1 cellular context compared by ENCODE assay signal in the genomic region with DNA sequence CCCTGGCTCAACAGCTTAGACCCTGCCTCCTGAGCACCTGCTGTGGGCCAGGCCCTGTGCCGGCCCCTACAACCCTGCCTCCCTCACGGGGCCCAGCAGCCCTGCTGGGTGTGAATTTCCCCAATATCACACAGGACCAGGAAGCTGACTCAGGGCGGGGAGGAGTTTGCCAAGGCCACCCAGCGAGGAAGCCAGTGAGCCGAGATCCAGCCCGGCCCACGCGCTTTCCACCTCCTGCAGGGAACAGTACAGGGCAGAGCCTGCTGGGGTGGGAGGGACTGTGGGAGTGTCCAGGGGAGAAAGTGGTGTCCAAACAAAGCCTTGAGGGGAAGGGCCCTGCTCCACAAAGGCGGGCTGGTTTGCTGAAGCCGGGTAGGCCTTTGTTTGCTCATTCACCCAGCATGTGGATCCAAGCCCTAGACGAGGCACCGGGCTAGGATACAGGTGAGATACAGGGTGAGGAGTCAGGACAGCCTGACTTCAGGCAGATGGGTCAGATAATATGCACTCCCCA.
TF ChIP-seq lines count a peak whose summit lies in the region.

No MANE protein-coding gene starts in this region.

TF ChIP-seq in HepG2, 621 proteins besides CTCF, POLR2A, EP300 and RAD21 (continued from another document):
- TF ChIP-seq ETV5 (CRISPR knock-in tag; IDR thresholded peaks at IDR 0.05; ENCODE audit: borderline replicate concordance) (peak; percentile 41; the same call in 1 of the 2 replicates), SPEN (CRISPR knock-in tag; IDR thresholded peaks at IDR 0.05; ENCODE audit: low read depth) (peak; percentile 48), CBX5 (CRISPR knock-in tag; IDR thresholded peaks at IDR 0.05; ENCODE audit: borderline replicate concordance) (peak; percentile 47; the same call in 1 of the 2 replicates), NFKBIZ (CRISPR knock-in tag; IDR thresholded peaks at IDR 0.05) (0 out of 2 replicates have a peak, but pooled peaks have one; percentile 4), NFIB (CRISPR knock-in tag; IDR thresholded peaks at IDR 0.05; ENCODE audit: borderline replicate concordance) (no peak), RFX1 (IDR thresholded peaks at IDR 0.05) (no peak), ZNF441 (CRISPR knock-in tag; IDR thresholded peaks at IDR 0.05; ENCODE audit: borderline replicate concordance) (peak; percentile 82; the same call in 1 of the 2 replicates), GATAD2A (CRISPR knock-in tag; IDR thresholded peaks at IDR 0.05) (peak; percentile 87), JDP2 (CRISPR knock-in tag; IDR thresholded peaks at IDR 0.05; ENCODE audit: borderline replicate concordance) (no peak), ZNF768 (CRISPR knock-in tag; IDR thresholded peaks at IDR 0.05) (peak; percentile 44; the same call in 1 of the 2 replicates), ATM (IDR thresholded peaks at IDR 0.05; ENCODE audit: borderline replicate concordance) (no peak), ATF7-NPFF (CRISPR knock-in tag; IDR thresholded peaks at IDR 0.05; ENCODE audit: low read depth) (no peak; the same call in 1 of the 2 replicates), RBM39 (IDR thresholded peaks at IDR 0.05; ENCODE audit: low read depth, low read length, poor library complexity, severe bottlenecking) (peak; percentile 41), NFYC (CRISPR knock-in tag; IDR thresholded peaks at IDR 0.05) (0 out of 2 replicates have a peak, but pooled peaks have one; percentile 38), ELF3 (CRISPR knock-in tag; IDR thresholded peaks at IDR 0.05) (peak; percentile 67; the same call in 1 of the 2 replicates), ZNF816 (CRISPR knock-in tag; IDR thresholded peaks at IDR 0.05; ENCODE audit: borderline replicate concordance) (0 out of 2 replicates have a peak, but pooled peaks have one; percentile 86), KDM5A (IDR thresholded peaks at IDR 0.05; ENCODE audit: borderline replicate concordance, low read length) (no peak), STAG1 (CRISPR knock-in tag; IDR thresholded peaks at IDR 0.05) (peak; percentile 11; the same call in 1 of the 2 replicates), CENPX (CRISPR knock-in tag; IDR thresholded peaks at IDR 0.05) (no peak), FOXJ3 (CRISPR knock-in tag; IDR thresholded peaks at IDR 0.05; ENCODE audit: borderline replicate concordance) (no peak), HDAC1 (CRISPR knock-in tag; IDR thresholded peaks at IDR 0.05) (peak; percentile 72), DPF2 (CRISPR knock-in tag; IDR thresholded peaks at IDR 0.05; ENCODE audit: borderline replicate concordance, low read depth) (peak; percentile 44; the same call in 1 of the 2 replicates), ADNP (CRISPR knock-in tag; IDR thresholded peaks at IDR 0.05) (no peak), ZNF501 (CRISPR knock-in tag; IDR thresholded peaks at IDR 0.05) (peak; percentile 53; the same call in 1 of the 2 replicates), ZKSCAN8 (CRISPR knock-in tag; IDR thresholded peaks at IDR 0.05; ENCODE audit: borderline replicate concordance) (0 out of 2 replicates have a peak, but pooled peaks have one; percentile 20), RARA (CRISPR knock-in tag; IDR thresholded peaks at IDR 0.05) (peak; percentile 55), CAMTA2 (CRISPR knock-in tag; IDR thresholded peaks at IDR 0.05; ENCODE audit: borderline replicate concordance) (no peak)
- TF ChIP-seq, protein P1, sequence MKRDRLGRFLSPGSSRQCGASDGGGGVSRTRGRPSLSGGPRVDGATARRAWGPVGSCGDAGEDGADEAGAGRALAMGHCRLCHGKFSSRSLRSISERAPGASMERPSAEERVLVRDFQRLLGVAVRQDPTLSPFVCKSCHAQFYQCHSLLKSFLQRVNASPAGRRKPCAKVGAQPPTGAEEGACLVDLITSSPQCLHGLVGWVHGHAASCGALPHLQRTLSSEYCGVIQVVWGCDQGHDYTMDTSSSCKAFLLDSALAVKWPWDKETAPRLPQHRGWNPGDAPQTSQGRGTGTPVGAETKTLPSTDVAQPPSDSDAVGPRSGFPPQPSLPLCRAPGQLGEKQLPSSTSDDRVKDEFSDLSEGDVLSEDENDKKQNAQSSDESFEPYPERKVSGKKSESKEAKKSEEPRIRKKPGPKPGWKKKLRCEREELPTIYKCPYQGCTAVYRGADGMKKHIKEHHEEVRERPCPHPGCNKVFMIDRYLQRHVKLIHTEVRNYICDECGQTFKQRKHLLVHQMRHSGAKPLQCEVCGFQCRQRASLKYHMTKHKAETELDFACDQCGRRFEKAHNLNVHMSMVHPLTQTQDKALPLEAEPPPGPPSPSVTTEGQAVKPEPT (CRISPR knock-in tag; IDR thresholded peaks at IDR 0.05; ENCODE audit: low read depth), result peak; percentile 78; the same call in 1 of the 2 replicates
- TF ChIP-seq, protein P2, sequence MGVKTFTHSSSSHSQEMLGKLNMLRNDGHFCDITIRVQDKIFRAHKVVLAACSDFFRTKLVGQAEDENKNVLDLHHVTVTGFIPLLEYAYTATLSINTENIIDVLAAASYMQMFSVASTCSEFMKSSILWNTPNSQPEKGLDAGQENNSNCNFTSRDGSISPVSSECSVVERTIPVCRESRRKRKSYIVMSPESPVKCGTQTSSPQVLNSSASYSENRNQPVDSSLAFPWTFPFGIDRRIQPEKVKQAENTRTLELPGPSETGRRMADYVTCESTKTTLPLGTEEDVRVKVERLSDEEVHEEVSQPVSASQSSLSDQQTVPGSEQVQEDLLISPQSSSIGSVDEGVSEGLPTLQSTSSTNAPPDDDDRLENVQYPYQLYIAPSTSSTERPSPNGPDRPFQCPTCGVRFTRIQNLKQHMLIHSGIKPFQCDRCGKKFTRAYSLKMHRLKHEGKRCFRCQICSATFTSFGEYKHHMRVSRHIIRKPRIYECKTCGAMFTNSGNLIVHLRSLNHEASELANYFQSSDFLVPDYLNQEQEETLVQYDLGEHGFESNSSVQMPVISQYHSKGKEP (CRISPR knock-in tag; IDR thresholded peaks at IDR 0.05), result 0 out of 2 replicates have a peak, but pooled peaks have one; percentile 36
- TF ChIP-seq, protein P3, sequence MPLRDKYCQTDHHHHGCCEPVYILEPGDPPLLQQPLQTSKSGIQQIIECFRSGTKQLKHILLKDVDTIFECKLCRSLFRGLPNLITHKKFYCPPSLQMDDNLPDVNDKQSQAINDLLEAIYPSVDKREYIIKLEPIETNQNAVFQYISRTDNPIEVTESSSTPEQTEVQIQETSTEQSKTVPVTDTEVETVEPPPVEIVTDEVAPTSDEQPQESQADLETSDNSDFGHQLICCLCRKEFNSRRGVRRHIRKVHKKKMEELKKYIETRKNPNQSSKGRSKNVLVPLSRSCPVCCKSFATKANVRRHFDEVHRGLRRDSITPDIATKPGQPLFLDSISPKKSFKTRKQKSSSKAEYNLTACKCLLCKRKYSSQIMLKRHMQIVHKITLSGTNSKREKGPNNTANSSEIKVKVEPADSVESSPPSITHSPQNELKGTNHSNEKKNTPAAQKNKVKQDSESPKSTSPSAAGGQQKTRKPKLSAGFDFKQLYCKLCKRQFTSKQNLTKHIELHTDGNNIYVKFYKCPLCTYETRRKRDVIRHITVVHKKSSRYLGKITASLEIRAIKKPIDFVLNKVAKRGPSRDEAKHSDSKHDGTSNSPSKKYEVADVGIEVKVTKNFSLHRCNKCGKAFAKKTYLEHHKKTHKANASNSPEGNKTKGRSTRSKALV (CRISPR knock-in tag; IDR thresholded peaks at IDR 0.05), result peak; percentile 67
- TF ChIP-seq, protein P4, sequence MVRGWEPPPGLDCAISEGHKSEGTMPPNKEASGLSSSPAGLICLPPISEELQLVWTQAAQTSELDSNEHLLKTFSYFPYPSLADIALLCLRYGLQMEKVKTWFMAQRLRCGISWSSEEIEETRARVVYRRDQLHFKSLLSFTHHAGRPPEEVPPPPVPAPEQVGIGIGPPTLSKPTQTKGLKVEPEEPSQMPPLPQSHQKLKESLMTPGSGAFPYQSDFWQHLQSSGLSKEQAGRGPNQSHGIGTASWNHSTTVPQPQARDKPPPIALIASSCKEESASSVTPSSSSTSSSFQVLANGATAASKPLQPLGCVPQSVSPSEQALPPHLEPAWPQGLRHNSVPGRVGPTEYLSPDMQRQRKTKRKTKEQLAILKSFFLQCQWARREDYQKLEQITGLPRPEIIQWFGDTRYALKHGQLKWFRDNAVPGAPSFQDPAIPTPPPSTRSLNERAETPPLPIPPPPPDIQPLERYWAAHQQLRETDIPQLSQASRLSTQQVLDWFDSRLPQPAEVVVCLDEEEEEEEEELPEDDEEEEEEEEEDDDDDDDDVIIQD (CRISPR knock-in tag; IDR thresholded peaks at IDR 0.05; ENCODE audit: low read depth), result 0 out of 2 replicates have a peak, but pooled peaks have one; percentile 14
TF ChIP-seq in HepG2: peak in this region for 164.
